Comparison of ENCODE assay signal across 12 cellular contexts in genomic region chr3:155553800-155554199, GRCh38.
DNase-seq lines count a peak whose midpoint lies in the region; ATAC-seq and TF ChIP-seq lines count a peak whose summit lies in the region.
"Had no signal": no experiment of that assay in that cellular context is flagged by ENCODE, and none has a peak within 500 bp of the region (broad histone marks: within the 10 kb centered on the region; RNA-seq: fewer than 3 reads in every experiment).

No MANE protein-coding gene starts in this region.

- H3K27ac ChIP-seq in upper lobe of left lung = no peak overlapping the region
- H3K27ac ChIP-seq: heart right ventricle had no signal

- H3K27me3 Mint-ChIP-seq in activated CD4-positive, alpha-beta T cell treated with anti-CD3 and anti-CD28 coated beads for 36 hours = no peaks in the 10 kb centered on the region
- H3K27me3 Mint-ChIP-seq in stimulated activated naive B cell treated with anti-CD40 and anti-IgM and Interleukin-4, amounts not matched to agents 10 μg/mL and 1 μg/mL and 100 μg/mL, for 72 hours = no peaks in the 10 kb centered on the region
- H3K27me3 Mint-ChIP-seq: central memory CD8-positive, alpha-beta T cell; naive thymus-derived CD8-positive, alpha-beta T cell had no signal

- H3K4me1 ChIP-seq in upper lobe of left lung = peaks cover 0 to 13% (median 7%) of the 10 kb centered on the region in 4 donors
- H3K4me1 ChIP-seq: heart right ventricle had no signal

- no peaks in the 10 kb centered on the region for H3K9me3 Mint-ChIP-seq in activated CD4-positive, alpha-beta T cell treated with anti-CD3 and anti-CD28 coated beads for 36 hours (ENCODE audit: low read depth)
- H3K9me3 Mint-ChIP-seq in stimulated activated naive B cell treated with anti-CD40 and anti-IgM and Interleukin-4, amounts not matched to agents 10 μg/mL and 1 μg/mL and 100 μg/mL, for 72 hours = no peaks in the 10 kb centered on the region
- H3K9me3 Mint-ChIP-seq: naive thymus-derived CD8-positive, alpha-beta T cell had no signal

- H3K27me3 ChIP-seq in upper lobe of left lung = no peaks in the 10 kb centered on the region
- H3K27me3 ChIP-seq: heart right ventricle had no signal

- H3K9me3 ChIP-seq in upper lobe of left lung = no peaks in the 10 kb centered on the region
- H3K9me3 ChIP-seq: heart right ventricle had no signal

- no peak overlapping the region for H3K4me3 ChIP-seq in upper lobe of left lung
- H3K4me3 ChIP-seq: heart right ventricle had no signal

- peak overlapping the region; percentile 17 for H3K27ac Mint-ChIP-seq in activated CD4-positive, alpha-beta T cell treated with anti-CD3 and anti-CD28 coated beads for 36 hours
- H3K27ac Mint-ChIP-seq in stimulated activated naive B cell treated with anti-CD40 and anti-IgM and Interleukin-4, amounts not matched to agents 10 μg/mL and 1 μg/mL and 100 μg/mL, for 72 hours = peak overlapping the region; percentile 68

- peaks cover 35% of the 10 kb centered on the region for H3K4me1 Mint-ChIP-seq in activated CD4-positive, alpha-beta T cell treated with anti-CD3 and anti-CD28 coated beads for 36 hours
- peaks cover 27 to 46% of the 10 kb centered on the region in 2 donors for H3K4me1 Mint-ChIP-seq in stimulated activated naive B cell treated with anti-CD40 and anti-IgM and Interleukin-4, amounts not matched to agents 10 μg/mL and 1 μg/mL and 100 μg/mL, for 72 hours
- H3K4me1 Mint-ChIP-seq: central memory CD8-positive, alpha-beta T cell had no signal

- POLR2A ChIA-PET in activated CD4-positive, alpha-beta T cell treated with anti-CD3 and anti-CD28 coated beads for 36 hours (lab: Charles Lee) = no interaction called here

- intact Hi-C loops in activated CD4-positive, alpha-beta T cell treated with anti-CD3 and anti-CD28 coated beads for 36 hours (cut with DNase I, micrococcal nuclease) = no loop called here

- ATAC-seq in activated CD4-positive, alpha-beta T cell treated with anti-CD3 and anti-CD28 coated beads for 36 hours = peak; percentile 80
- ATAC-seq in HG02678 (IDR thresholded peaks at IDR 0.05; ENCODE audit: unreplicated experiment) = peak; percentile 28
- peak; percentile 44 to 69 for ATAC-seq in stimulated activated naive B cell treated with anti-CD40 and anti-IgM and Interleukin-4, amounts not matched to agents 10 μg/mL and 1 μg/mL and 100 μg/mL, for 72 hours (replicated peaks)
- no peak for ATAC-seq in upper lobe of left lung (ENCODE audit: low FRiP score in 2 of 2)
- ATAC-seq: heart right ventricle; naive thymus-derived CD8-positive, alpha-beta T cell had no signal

- H3K4me3 Mint-ChIP-seq in activated CD4-positive, alpha-beta T cell treated with anti-CD3 and anti-CD28 coated beads for 36 hours = no peak overlapping the region
- H3K4me3 Mint-ChIP-seq in stimulated activated naive B cell treated with anti-CD40 and anti-IgM and Interleukin-4, amounts not matched to agents 10 μg/mL and 1 μg/mL and 100 μg/mL, for 72 hours = peak overlapping the region; percentile 3 to 23
- H3K4me3 Mint-ChIP-seq: central memory CD8-positive, alpha-beta T cell had no signal

- no peaks in the 10 kb centered on the region for H3K36me3 Mint-ChIP-seq in activated CD4-positive, alpha-beta T cell treated with anti-CD3 and anti-CD28 coated beads for 36 hours (ENCODE audit: low read depth)
- H3K36me3 Mint-ChIP-seq in stimulated activated naive B cell treated with anti-CD40 and anti-IgM and Interleukin-4, amounts not matched to agents 10 μg/mL and 1 μg/mL and 100 μg/mL, for 72 hours = no peaks in the 10 kb centered on the region
- H3K36me3 Mint-ChIP-seq: naive thymus-derived CD8-positive, alpha-beta T cell had no signal

- CTCF ChIA-PET in activated CD4-positive, alpha-beta T cell treated with anti-CD3 and anti-CD28 coated beads for 36 hours (lab: Charles Lee) = no interaction called here

- 57 to 61% methylated on average over 4 of the region's 4 CpGs for WGBS in upper lobe of left lung, 2 donors

- peak; percentile 34 for DNase-seq in activated CD4-positive, alpha-beta T cell treated with anti-CD3 and anti-CD28 coated beads for 36 hours
- DNase-seq in activated CD4-positive, alpha-beta T cell treated with anti-CD3 and anti-CD28 coated beads, Interleukin-2, amount 50 U/mL, for 4 hours = no peak
- DNase-seq in SKM-1 (lab: John Stamatoyannopoulos, UW; ENCODE audit: unreplicated experiment) = peak; percentile 85
- peak; percentile 21 for DNase-seq in stimulated activated naive B cell treated with anti-CD40 and anti-IgM and Interleukin-4, amounts not matched to agents 10 μg/mL and 1 μg/mL and 100 μg/mL, for 72 hours
- no peak for DNase-seq in upper lobe of left lung
- no peak for DNase-seq in stimulated activated naive CD4-positive, alpha-beta T cell treated with Interleukin-2 at 50 U/mL for 16 hours (lab: John Stamatoyannopoulos, UW)
- DNase-seq in T1000 (lab: John Stamatoyannopoulos, UW) = no peak
- DNase-seq: heart right ventricle; naive thymus-derived CD8-positive, alpha-beta T cell; stimulated activated CD4-positive, alpha-beta T cell treated with anti-CD3 and anti-CD28 coated beads, Interleukin-4, amount 100 ng/mL, for 1 hour had no signal

- no peaks in the 10 kb centered on the region for H3K36me3 ChIP-seq in upper lobe of left lung
- H3K36me3 ChIP-seq: heart right ventricle had no signal

- TF ChIP-seq POLR2A in upper lobe of left lung (IDR thresholded peaks at IDR 0.05) = no peak

- TF ChIP-seq CTCF in upper lobe of left lung (IDR thresholded peaks at IDR 0.05) = no peak

- TF ChIP-seq EP300 in upper lobe of left lung (IDR thresholded peaks at IDR 0.05) = no peak

Comparison
In these comparisons a context has a peak if more than half of its experiments do, and no peak if none do; other contexts are left out.
1. DNase-seq: peak in activated CD4-positive, alpha-beta T cell treated with anti-CD3 and anti-CD28 coated beads for 36 hours (single experiment), SKM-1 (single experiment) and stimulated activated naive B cell treated with anti-CD40 and anti-IgM and Interleukin-4, amounts not matched to agents 10 μg/mL and 1 μg/mL and 100 μg/mL, for 72 hours (single experiment); none in activated CD4-positive, alpha-beta T cell treated with anti-CD3 and anti-CD28 coated beads, Interleukin-2, amount 50 U/mL, for 4 hours (0 of 2), upper lobe of left lung (0 of 2), stimulated activated naive CD4-positive, alpha-beta T cell treated with Interleukin-2 at 50 U/mL for 16 hours (single experiment) and T1000 (single experiment).
2. ATAC-seq: peak in activated CD4-positive, alpha-beta T cell treated with anti-CD3 and anti-CD28 coated beads for 36 hours (single experiment), HG02678 (single experiment) and stimulated activated naive B cell treated with anti-CD40 and anti-IgM and Interleukin-4, amounts not matched to agents 10 μg/mL and 1 μg/mL and 100 μg/mL, for 72 hours (2 of 2); none in upper lobe of left lung (0 of 2).